ENCODE assay signal across 8 cellular contexts in the genomic region with DNA sequence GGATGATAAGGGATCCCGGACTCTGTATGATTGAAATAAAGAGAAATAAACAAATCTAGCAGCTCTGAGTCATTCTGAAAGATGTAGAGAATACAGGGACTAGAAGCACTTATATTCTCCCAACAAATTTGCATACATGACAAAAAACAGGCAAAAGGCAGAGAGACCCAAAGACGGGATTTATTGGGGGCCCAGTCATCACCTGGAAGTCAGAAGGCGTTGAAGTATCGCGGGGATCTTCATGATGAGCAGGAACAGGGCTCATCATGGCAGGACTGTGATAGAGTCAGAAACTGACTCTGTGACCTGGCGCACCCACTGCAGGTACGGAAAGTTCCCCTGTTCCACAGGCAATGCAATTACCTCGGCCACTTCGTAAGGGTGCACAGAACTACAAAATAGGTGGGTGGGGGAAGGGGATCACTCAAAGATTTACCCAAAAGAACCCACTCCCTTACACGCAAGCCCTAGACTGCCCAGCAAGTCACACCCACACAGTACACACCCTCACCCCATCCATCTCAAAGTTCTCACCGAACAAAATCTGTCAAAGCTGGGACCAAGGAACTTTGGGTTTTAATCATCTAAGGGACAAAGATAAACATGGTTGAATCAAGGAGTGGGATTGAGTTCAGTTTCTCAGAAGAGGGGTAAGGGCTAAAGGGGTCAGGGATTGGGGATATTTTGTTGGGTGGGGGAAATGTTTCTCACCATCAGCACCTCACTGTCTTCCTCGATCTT. TPM values are rescaled to one million over a fixed set of nuclear protein-coding genes. Genes with fewer than 3 reads are reported as not detected.
A peak's percentile ranks its signal among the peaks of the same experiment; 100 is the strongest.
DNase-seq lines count a peak whose midpoint lies in the region; ATAC-seq and TF ChIP-seq lines count a peak whose summit lies in the region.

No MANE protein-coding gene starts in this region.

- peaks cover 42% of the 10 kb centered on the region for H3K36me3 ChIP-seq in BLaER1
- H3K36me3 ChIP-seq in breast epithelium: no peaks in the 10 kb centered on the region

- TF ChIP-seq CTCF in breast epithelium (IDR thresholded peaks at IDR 0.05): no peak

- peak overlapping the region; percentile 98 for H3K4me2 ChIP-seq in BLaER1

- H3K9me3 Mint-ChIP-seq in IgD-negative memory B cell: no peaks in the 10 kb centered on the region
- H3K9me3 Mint-ChIP-seq in naive B cell: no peaks in the 10 kb centered on the region

- peak overlapping the region; percentile 81 for H3K9ac ChIP-seq in BLaER1

- peak overlapping the region; percentile 88 to 97 (median 94) for H3K4me3 Mint-ChIP-seq in IgD-negative memory B cell
- peak overlapping the region; percentile 84 to 95 (median 92) for H3K4me3 Mint-ChIP-seq in naive B cell

- H3K27me3 ChIP-seq in BLaER1: no peaks in the 10 kb centered on the region; the same call in 1 of the 2 replicates
- no peaks in the 10 kb centered on the region for H3K27me3 ChIP-seq in breast epithelium

- ATAC-seq in naive B cell (ENCODE audit: low read depth in 2 of 2): no peak
- ATAC-seq in GM21515 (IDR thresholded peaks at IDR 0.05; ENCODE audit: unreplicated experiment): no peak

- H3K4me3 ChIP-seq in BLaER1 (peak overlapping the region; percentile 81), breast epithelium (peak overlapping the region; percentile 50 to 77 (median 70))

- intact Hi-C loops in breast epithelium (cut with DNase I; ENCODE audit: low total_unique reads) (loop anchor here (10.0 kb wide), 1 partner anchor 542 kb away; no protein-coding TSS in a partner anchor), head of caudate nucleus (cut with DNase I) (loop anchor here (10.0 kb wide), 2 partner anchors 122 to 212 kb away; partner anchors contain the start of genes HSD17B8, RGL2, RING1 and RXRB)

- H3K4me1 ChIP-seq in BLaER1: peaks cover 79% of the 10 kb centered on the region
- H3K4me1 ChIP-seq in breast epithelium: peaks cover 5 to 16% of the 10 kb centered on the region in 2 donors

- TF ChIP-seq POLR2A in breast epithelium (IDR thresholded peaks at IDR 0.05): no peak

- H3K27me3 Mint-ChIP-seq in IgD-negative memory B cell: peaks cover 2% of the 10 kb centered on the region
- peaks cover 4 to 10% (median 8%) of the 10 kb centered on the region in 3 donors for H3K27me3 Mint-ChIP-seq in naive B cell

- H3K36me3 Mint-ChIP-seq in IgD-negative memory B cell: peaks cover 2% of the 10 kb centered on the region
- H3K36me3 Mint-ChIP-seq in naive B cell: peaks cover 0 to 38% of the 10 kb centered on the region in 2 donors

- H3K4me1 Mint-ChIP-seq in IgD-negative memory B cell: peaks cover 27 to 55% (median 52%) of the 10 kb centered on the region in 3 donors
- peaks cover 61 to 79% (median 62%) of the 10 kb centered on the region in 3 donors for H3K4me1 Mint-ChIP-seq in naive B cell

- H3K9me3 ChIP-seq in BLaER1 (no peaks in the 10 kb centered on the region), breast epithelium (no peaks in the 10 kb centered on the region)

- H4K20me1 ChIP-seq in BLaER1: peaks cover 49% of the 10 kb centered on the region

- 0 out of 2 replicates have a peak overlapping the region, but pooled peaks have one; percentile 71 for H3K27ac ChIP-seq in BLaER1
- H3K27ac ChIP-seq in breast epithelium: peak overlapping the region; percentile 95 to 99

- DNase-seq in breast epithelium (ENCODE audit: low spot score in 2 of 2) (no peak), naive B cell (no peak), activated gamma-delta T cell (lab: John Stamatoyannopoulos, UW) (no peak), head of caudate nucleus (no peak), HT-29 (ENCODE audit: low spot score) (no peak)

- H3K27ac Mint-ChIP-seq in IgD-negative memory B cell (peak overlapping the region; percentile 96 to 99 (median 96)), naive B cell (peak overlapping the region; percentile 69 to 99 (median 98))

RNA-seq across cellular contexts. Expression of gene CUTA, which starts 1.4 kb away (rescaled TPM):
- polyA plus RNA-seq in IgD-negative memory B cell (449 TPM), naive B cell (ENCODE audit: low read depth in 6 of 6) (100 to 1,000 TPM; 237 to 281 (median 263) TPM)
- 100 to 1,000 TPM in 2 of 3 donors, 10 to 100 TPM in 1; 81.3 to 123 (median 111) TPM for total RNA-seq in breast epithelium
- 300 and 321 TPM in 2 replicates for total RNA-seq in HT-29 (2014; rRNA removed; shearing (Covaris generic))

RNA-seq across cellular contexts. Expression of gene SYNGAP1, which starts 3.3 kb away (rescaled TPM):
- polyA plus RNA-seq in IgD-negative memory B cell (0.54 TPM), naive B cell (ENCODE audit: low read depth in 6 of 6) (1 to 10 TPM in 1 of 6 donors, under 1 TPM in 4, not detected in 1; 0.25 to 1.9 (median 0.48) TPM)
- 10 to 100 TPM in 2 of 3 donors, 1 to 10 TPM in 1; 6.1 to 12.5 (median 10.7) TPM for total RNA-seq in breast epithelium
- 3.3 and 5.2 TPM in 2 replicates for total RNA-seq in HT-29 (2014; rRNA removed; shearing (Covaris generic))

RNA-seq across cellular contexts. Expression of gene PHF1, which starts 5.7 kb away (rescaled TPM):
- polyA plus RNA-seq in IgD-negative memory B cell: 77.0 TPM
- 10 to 100 TPM; 72.8 to 82.8 (median 77.3) TPM for total RNA-seq in breast epithelium
- 10 to 100 TPM; 48.9 to 82.3 (median 55.5) TPM for polyA plus RNA-seq in naive B cell (ENCODE audit: low read depth in 6 of 6)
- 30.8 and 35.5 TPM in 2 replicates for total RNA-seq in HT-29 (2014; rRNA removed; shearing (Covaris generic))

RNA-seq across cellular contexts. Expression of gene KIFC1, which starts 24.9 kb away (rescaled TPM):
- polyA plus RNA-seq in IgD-negative memory B cell (0.23 TPM), naive B cell (ENCODE audit: low read depth in 6 of 6) (under 1 TPM in 3 of 6 donors, not detected in 3; 0.36 to 0.45 (median 0.36) TPM)
- total RNA-seq in breast epithelium: 1 to 10 TPM; 2.0 to 3.8 (median 3.2) TPM
- 64.8 and 67.5 TPM in 2 replicates for total RNA-seq in HT-29 (2014; rRNA removed; shearing (Covaris generic))

RNA-seq across cellular contexts. Expression of gene ZBTB9, which starts 37.8 kb away (rescaled TPM):
- polyA plus RNA-seq in IgD-negative memory B cell: 9.0 TPM
- total RNA-seq in breast epithelium: 1 to 10 TPM; 1.9 to 5.1 (median 3.6) TPM
- 1 to 10 TPM; 4.8 to 9.7 (median 7.0) TPM for polyA plus RNA-seq in naive B cell (ENCODE audit: low read depth in 6 of 6)
- total RNA-seq in HT-29 (2014; rRNA removed; shearing (Covaris generic)): 4.7 and 11.2 TPM in 2 replicates
